Comparison of ENCODE assay signal across 17 cellular contexts in genomic region chr20:50088022-50088421, GRCh38.
"Had no signal": no experiment of that assay in that cellular context is flagged by ENCODE, and none has a peak within 500 bp of the region (broad histone marks: within the 10 kb centered on the region; RNA-seq: fewer than 3 reads in every experiment).

No MANE protein-coding gene starts in this region.

- H3K27ac Mint-ChIP-seq: activated CD4-positive, alpha-beta T cell treated with anti-CD3 and anti-CD28 coated beads, Interleukin-2, amount 10 ng/mL, durations not matched to agents 7 days and 5 days; activated T-helper 1 cell treated with anti-CD3 and anti-CD28 coated beads, Interleukin-12 subunit alpha, Interleukin-12 subunit beta, Interleukin-2, Interleukin-4 antibody, amounts not matched to agents 30 ng/mL and 10 ng/mL and 1 ng/mL, durations not matched to agents 14 hours and 24 hours and 36 hours; endodermal cell had no signal

- H3K36me3 ChIP-seq: transverse colon had no signal

- H3K27ac ChIP-seq: heart right ventricle, neutrophil had no signal

- H3K4me3 ChIP-seq: gastroesophageal sphincter, heart right ventricle, transverse colon had no signal

- H3K4me3 Mint-ChIP-seq: activated CD4-positive, alpha-beta T cell treated with anti-CD3 and anti-CD28 coated beads, Interleukin-2, amount 10 ng/mL, durations not matched to agents 7 days and 5 days; activated T-helper 1 cell treated with anti-CD3 and anti-CD28 coated beads, Interleukin-12 subunit alpha, Interleukin-12 subunit beta, Interleukin-2, Interleukin-4 antibody, amounts not matched to agents 30 ng/mL and 10 ng/mL and 1 ng/mL, durations not matched to agents 14 hours and 24 hours and 36 hours; endodermal cell; natural killer cell had no signal

- H3K9me3 Mint-ChIP-seq: activated CD4-positive, alpha-beta T cell treated with anti-CD3 and anti-CD28 coated beads, Interleukin-2, amount 10 ng/mL, durations not matched to agents 7 days and 5 days; activated T-helper 1 cell treated with anti-CD3 and anti-CD28 coated beads, Interleukin-12 subunit alpha, Interleukin-12 subunit beta, Interleukin-2, Interleukin-4 antibody, amounts not matched to agents 30 ng/mL and 10 ng/mL and 1 ng/mL, durations not matched to agents 14 hours and 24 hours and 36 hours; endodermal cell; natural killer cell had no signal

- H3K27me3 ChIP-seq: gastroesophageal sphincter, heart right ventricle, neutrophil, transverse colon had no signal

- ATAC-seq: gastroesophageal sphincter, heart right ventricle, natural killer cell had no signal

- H3K27me3 Mint-ChIP-seq: activated CD4-positive, alpha-beta T cell treated with anti-CD3 and anti-CD28 coated beads, Interleukin-2, amount 10 ng/mL, durations not matched to agents 7 days and 5 days had no signal

- H3K9me3 ChIP-seq: gastroesophageal sphincter, heart right ventricle, neutrophil, transverse colon had no signal

- DNase-seq: activated CD4-positive, alpha-beta T cell treated with anti-CD3 and anti-CD28 coated beads, Interleukin-2, amount 10 ng/mL, durations not matched to agents 7 days and 5 days; dermis blood vessel endothelial cell; endodermal cell; erythroblast; heart right ventricle; islet precursor cell; mesenchymal stem cell; natural killer cell; retina; stimulated activated CD4-positive, alpha-beta T cell treated with anti-CD3 and anti-CD28 coated beads, Interleukin-15, amount 100 ng/mL, for 24 hours; stimulated activated CD4-positive, alpha-beta T cell treated with anti-CD3 and anti-CD28 coated beads, Interleukin-4, amount 100 ng/mL, for 1 hour; stimulated activated naive CD4-positive, alpha-beta T cell; T-helper 9 cell; transverse colon had no signal
